Comparison of ENCODE assay signal across 1 cellular context in the genomic region with DNA sequence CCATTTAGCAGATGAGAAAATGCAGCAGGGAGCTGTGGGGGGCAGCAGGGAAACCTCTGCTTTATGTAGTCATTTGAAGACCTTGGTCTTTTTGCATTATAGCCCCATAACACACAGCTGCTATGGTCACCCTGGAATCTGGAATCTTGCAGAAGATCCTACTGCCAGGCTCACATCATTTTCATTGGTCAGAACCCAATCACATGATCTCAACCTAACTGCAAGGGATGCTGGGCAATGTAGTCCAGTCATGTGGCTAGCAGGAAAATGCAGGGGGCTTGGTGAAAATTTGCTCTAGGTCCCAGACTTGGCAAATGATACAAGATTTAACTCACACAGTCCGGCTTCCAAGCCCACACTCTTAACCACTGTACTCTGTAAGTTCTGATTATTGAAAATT.
TF ChIP-seq lines count a peak whose summit lies in the region.

No MANE protein-coding gene starts in this region.

TF ChIP-seq in GM12878, 131 proteins besides CTCF, POLR2A, EP300 and RAD21 (continued from another document):
- TF ChIP-seq, protein P1, sequence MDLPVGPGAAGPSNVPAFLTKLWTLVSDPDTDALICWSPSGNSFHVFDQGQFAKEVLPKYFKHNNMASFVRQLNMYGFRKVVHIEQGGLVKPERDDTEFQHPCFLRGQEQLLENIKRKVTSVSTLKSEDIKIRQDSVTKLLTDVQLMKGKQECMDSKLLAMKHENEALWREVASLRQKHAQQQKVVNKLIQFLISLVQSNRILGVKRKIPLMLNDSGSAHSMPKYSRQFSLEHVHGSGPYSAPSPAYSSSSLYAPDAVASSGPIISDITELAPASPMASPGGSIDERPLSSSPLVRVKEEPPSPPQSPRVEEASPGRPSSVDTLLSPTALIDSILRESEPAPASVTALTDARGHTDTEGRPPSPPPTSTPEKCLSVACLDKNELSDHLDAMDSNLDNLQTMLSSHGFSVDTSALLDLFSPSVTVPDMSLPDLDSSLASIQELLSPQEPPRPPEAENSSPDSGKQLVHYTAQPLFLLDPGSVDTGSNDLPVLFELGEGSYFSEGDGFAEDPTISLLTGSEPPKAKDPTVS (IDR thresholded peaks at IDR 0.05; ENCODE audit: low read depth, low read length), result no peak
- TF ChIP-seq KLF5 (IDR thresholded peaks at IDR 0.05; ENCODE audit: partially characterized antibody), result no peak
- no peak for TF ChIP-seq CHD2 (IDR thresholded peaks at IDR 0.05; ENCODE audit: borderline replicate concordance, low read depth, low read length)
